ENCODE assay signal across 8 cellular contexts in genomic region chr22:23289851-23290724, GRCh38.
DNase-seq lines count a peak whose midpoint lies in the region; ATAC-seq and TF ChIP-seq lines count a peak whose summit lies in the region.

No MANE protein-coding gene starts in this region.

- no peak overlapping the region for H3K4me2 ChIP-seq in mammary epithelial cell (ENCODE audit: insufficient read depth, low read depth, low read length)

- POLR2A ChIA-PET in WTC11 (lab: Charles Lee) = interaction anchor here (0.8 kb wide), 1 partner anchor 133 kb away, joined by 6 read pairs; no protein-coding TSS in a partner anchor

- TF ChIP-seq EP300 in Ishikawa (IDR thresholded peaks at IDR 0.05; ENCODE audit: borderline replicate concordance) = no peak

- peak; percentile 86 for DNase-seq in D341Med (ENCODE audit: low spot score)
- peak; percentile 86 for DNase-seq in WTC11 (ENCODE audit: low spot score)
- peak; percentile 41 for DNase-seq in mammary epithelial cell
- peak; percentile 25 for DNase-seq in stimulated activated CD8-positive, alpha-beta memory T cell treated with anti-CD3 and anti-CD28 coated beads, Interleukin-12 subunit alpha, Interleukin-12 subunit beta, amount 100 ng/mL, for 1 hour (ENCODE audit: low read depth)
- no peak for DNase-seq in Ammon's horn (ENCODE audit: low spot score)

- no peaks in the 10 kb centered on the region for H3K4me1 Mint-ChIP-seq in WTC11

- CTCF ChIA-PET in WTC11 (lab: Charles Lee) (interaction anchor here (0.5 to 2.3 kb wide), 23 partner anchors 8 to 330 kb away, joined by 3 to 21 read pairs (median 4); partner anchors contain the start of genes BCR and RSPH14), mammary epithelial cell (lab: Charles Lee; ENCODE audit: low non-redundant PET) (interaction anchor here (0.6 to 1.2 kb wide), 3 partner anchors 8 to 520 kb away, joined by 3 to 14 read pairs (median 4); no protein-coding TSS in a partner anchor)

- in situ Hi-C loops in mammary epithelial cell (cut with MboI; ENCODE audit: low sequenced_read_pairs in 2 of 2) = no loop called here

- no peak overlapping the region for H3K27ac Mint-ChIP-seq in WTC11

- H3K4me3 ChIP-seq in mammary epithelial cell (replicated peaks in 1 of 3; ENCODE audit: insufficient read depth in 1 of 3, low read depth in 2 of 3, low read length in 3 of 3) (no peak overlapping the region), liver (ENCODE audit: low read depth in 1 of 3, low read length in 3 of 3) (peak overlapping the region in 1 of 3 donors; percentile 10)

- H3K9ac ChIP-seq in mammary epithelial cell (ENCODE audit: insufficient read depth, low read length) = no peak overlapping the region
- peak overlapping the region in 1 of 2 donors; percentile 15 for H3K9ac ChIP-seq in liver (ENCODE audit: low read depth in 1 of 2, low read length in 2 of 2)

- intact Hi-C loops in mammary epithelial cell (cut with micrococcal nuclease) = no loop called here

- no peaks in the 10 kb centered on the region for H3K4me1 ChIP-seq in mammary epithelial cell (ENCODE audit: insufficient read depth, low read length)
- peaks cover 0 to 13% (median 7%) of the 10 kb centered on the region in 4 donors for H3K4me1 ChIP-seq in liver (ENCODE audit: control insufficient read depth in 4 of 4, insufficient read depth in 4 of 4, low read length in 3 of 4)

- H3K36me3 Mint-ChIP-seq in WTC11 = peaks cover 67% of the 10 kb centered on the region

- no peak overlapping the region for H3K27ac ChIP-seq in mammary epithelial cell (ENCODE audit: insufficient read depth, low read depth, low read length)
- H3K27ac ChIP-seq in liver (ENCODE audit: low read depth in 1 of 2, low read length in 2 of 2) = peak overlapping the region; percentile 60 to 72

- H3K9me3 Mint-ChIP-seq in WTC11 = no peaks in the 10 kb centered on the region

- H3K27me3 Mint-ChIP-seq in WTC11 (ENCODE audit: low read depth) = no peaks in the 10 kb centered on the region

- TF ChIP-seq CTCF in WTC11 (IDR thresholded peaks at IDR 0.05) (peak; percentile 83), mammary epithelial cell (conservative IDR thresholded peaks at IDR 0.05 in 1 of 2, IDR thresholded peaks at IDR 0.05 in 1 of 2; ENCODE audit: extremely low read depth in 1 of 2, insufficient read depth in 1 of 2, low read depth in 1 of 2, low read length in 2 of 2) (peak; percentile 72 to 82), liver (IDR thresholded peaks at IDR 0.05; ENCODE audit: low read depth, low read length, missing input control) (peak; percentile 83)

- no peak overlapping the region for H3K4me3 Mint-ChIP-seq in WTC11

- H3K27me3 ChIP-seq in mammary epithelial cell (ENCODE audit: insufficient read depth, low read length) (no peaks in the 10 kb centered on the region), liver (ENCODE audit: control insufficient read depth in 4 of 4, insufficient read depth in 4 of 4, low read length in 3 of 4) (no peaks in the 10 kb centered on the region)

- ATAC-seq in WTC11 = peak; percentile 82
- no peak for ATAC-seq in GM18858 (IDR thresholded peaks at IDR 0.05; ENCODE audit: unreplicated experiment)

- H2AFZ ChIP-seq in mammary epithelial cell (ENCODE audit: low read depth, low read length) = no peak overlapping the region

- no peaks in the 10 kb centered on the region for H3K79me2 ChIP-seq in mammary epithelial cell (ENCODE audit: insufficient read depth, low read length)

- peaks cover 10% of the 10 kb centered on the region for H3K36me3 ChIP-seq in mammary epithelial cell (ENCODE audit: insufficient read depth, low read length)
- peaks cover 9 to 53% (median 20%) of the 10 kb centered on the region in 4 donors for H3K36me3 ChIP-seq in liver (ENCODE audit: control insufficient read depth in 4 of 4, insufficient read depth in 3 of 4, low read depth in 1 of 4, low read length in 3 of 4)

- dilution Hi-C loops in mammary epithelial cell (cut with HindIII; ENCODE audit: low sequenced_read_pairs) = loop anchor here (5.0 kb wide), 2 partner anchors 128 to 247 kb away; no protein-coding TSS in a partner anchor

- TF ChIP-seq RAD21 in Ishikawa (IDR thresholded peaks at IDR 0.05; ENCODE audit: low read depth) (peak; percentile 57), liver (IDR thresholded peaks at IDR 0.05) (peak; percentile 79 to 85)

- 77% methylated on average over 16 of the region's 18 CpGs for WGBS in mammary epithelial cell (ENCODE audit: low coverage, missing lambda C conversion rate)
- WGBS in liver = 36% methylated on average over 18 of the region's 18 CpGs

- no peaks in the 10 kb centered on the region for H4K20me1 ChIP-seq in mammary epithelial cell (ENCODE audit: insufficient read depth, low read length)

- BruUV-seq in mammary epithelial cell (replicated peaks; lab: Mats Ljungman, UMichigan) = no TSS peak

- H3K9me3 ChIP-seq in mammary epithelial cell (replicated peaks; ENCODE audit: insufficient read depth, low read length) = no peaks in the 10 kb centered on the region
- no peaks in the 10 kb centered on the region for H3K9me3 ChIP-seq in liver (ENCODE audit: control insufficient read depth in 4 of 4, low read length in 3 of 4)

TF ChIP-seq in Ishikawa, 13 proteins besides CTCF, POLR2A, EP300 and RAD21:
- TF ChIP-seq TCF12 (IDR thresholded peaks at IDR 0.05; ENCODE audit: low read depth) = no peak
- TF ChIP-seq TEAD4 (IDR thresholded peaks at IDR 0.05) = no peak
- TF ChIP-seq FOXM1 (IDR thresholded peaks at IDR 0.05; ENCODE audit: borderline replicate concordance, low read depth) = no peak
- no peak for TF ChIP-seq ZBTB7A (IDR thresholded peaks at IDR 0.05; ENCODE audit: low read depth)

TF ChIP-seq in WTC11, 78 proteins besides CTCF, POLR2A, EP300 and RAD21 (continues in another document):
- TF ChIP-seq OVOL2 (CRISPR knock-in tag; IDR thresholded peaks at IDR 0.05; ENCODE audit: borderline replicate concordance) = no peak
- TF ChIP-seq, protein P1, sequence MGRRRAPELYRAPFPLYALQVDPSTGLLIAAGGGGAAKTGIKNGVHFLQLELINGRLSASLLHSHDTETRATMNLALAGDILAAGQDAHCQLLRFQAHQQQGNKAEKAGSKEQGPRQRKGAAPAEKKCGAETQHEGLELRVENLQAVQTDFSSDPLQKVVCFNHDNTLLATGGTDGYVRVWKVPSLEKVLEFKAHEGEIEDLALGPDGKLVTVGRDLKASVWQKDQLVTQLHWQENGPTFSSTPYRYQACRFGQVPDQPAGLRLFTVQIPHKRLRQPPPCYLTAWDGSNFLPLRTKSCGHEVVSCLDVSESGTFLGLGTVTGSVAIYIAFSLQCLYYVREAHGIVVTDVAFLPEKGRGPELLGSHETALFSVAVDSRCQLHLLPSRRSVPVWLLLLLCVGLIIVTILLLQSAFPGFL (CRISPR knock-in tag; IDR thresholded peaks at IDR 0.05; ENCODE audit: borderline replicate concordance) = no peak
- TF ChIP-seq, protein P2, sequence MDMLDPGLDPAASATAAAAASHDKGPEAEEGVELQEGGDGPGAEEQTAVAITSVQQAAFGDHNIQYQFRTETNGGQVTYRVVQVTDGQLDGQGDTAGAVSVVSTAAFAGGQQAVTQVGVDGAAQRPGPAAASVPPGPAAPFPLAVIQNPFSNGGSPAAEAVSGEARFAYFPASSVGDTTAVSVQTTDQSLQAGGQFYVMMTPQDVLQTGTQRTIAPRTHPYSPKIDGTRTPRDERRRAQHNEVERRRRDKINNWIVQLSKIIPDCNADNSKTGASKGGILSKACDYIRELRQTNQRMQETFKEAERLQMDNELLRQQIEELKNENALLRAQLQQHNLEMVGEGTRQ (CRISPR knock-in tag; IDR thresholded peaks at IDR 0.05) = no peak

TF ChIP-seq in liver, 16 proteins besides CTCF, POLR2A, EP300 and RAD21 (continues in another document):
- TF ChIP-seq FOXA2 (IDR thresholded peaks at IDR 0.05) (no peak), HNF4G (IDR thresholded peaks at IDR 0.05) (peak; percentile 57), EGR1 (IDR thresholded peaks at IDR 0.05; ENCODE audit: low read depth in 2 of 2) (peak in 1 of 2 donors; percentile 33), ZBTB33 (IDR thresholded peaks at IDR 0.05) (no peak), NR2F2 (IDR thresholded peaks at IDR 0.05) (peak; percentile 96), TAF1 (conservative IDR thresholded peaks at IDR 0.05) (no peak), YY1 (IDR thresholded peaks at IDR 0.05) (peak; percentile 42), HNF4A (conservative IDR thresholded peaks at IDR 0.05) (peak; percentile 76 to 80), JUND (IDR thresholded peaks at IDR 0.05) (peak in 1 of 2 donors; percentile 35), FOXA1 (IDR thresholded peaks at IDR 0.05) (peak; percentile 38), MAX (IDR thresholded peaks at IDR 0.05) (no peak), GABPA (IDR thresholded peaks at IDR 0.05 in 1 of 2, conservative IDR thresholded peaks at IDR 0.05 in 1 of 2) (peak in 1 of 2 donors; percentile 46), RXRA (IDR thresholded peaks at IDR 0.05) (peak; percentile 86 to 92)
- TF ChIP-seq, protein P3, sequence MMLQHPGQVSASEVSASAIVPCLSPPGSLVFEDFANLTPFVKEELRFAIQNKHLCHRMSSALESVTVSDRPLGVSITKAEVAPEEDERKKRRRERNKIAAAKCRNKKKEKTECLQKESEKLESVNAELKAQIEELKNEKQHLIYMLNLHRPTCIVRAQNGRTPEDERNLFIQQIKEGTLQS (IDR thresholded peaks at IDR 0.05) = no peak
